27 cellular contexts compared by ENCODE assay signal in genomic region chr7:149791411-149792219, GRCh38. TPM values are rescaled to one million over a fixed set of nuclear protein-coding genes. Genes with fewer than 3 reads are reported as not detected.
"Had no signal": no experiment of that assay in that cellular context is flagged by ENCODE, and none has a peak within 500 bp of the region (broad histone marks: within the 10 kb centered on the region; RNA-seq: fewer than 3 reads in every experiment).

No MANE protein-coding gene starts in this region.

- H3K27ac ChIP-seq: heart right ventricle, hepatocyte, left ventricle myocardium inferior, neutrophil, parathyroid adenoma, right atrium auricular region, tibial nerve, upper lobe of left lung, vagina had no signal

- H3K9ac ChIP-seq: parathyroid adenoma had no signal

- H2AFZ ChIP-seq: hepatocyte, parathyroid adenoma had no signal

- H3K36me3 ChIP-seq: heart right ventricle, left ventricle myocardium inferior, neutrophil, right atrium auricular region, tibial nerve, upper lobe of left lung, vagina had no signal

- H3K27ac Mint-ChIP-seq: naive thymus-derived CD4-positive, alpha-beta T cell; natural killer cell treated with Interleukin-12 subunit alpha and Interleukin-12 subunit beta and Interleukin-15 and Interleukin-18, amount 100 ng/mL, for 72 hours; stimulated activated naive B cell treated with anti-CD40 and anti-IgM and Interleukin-4, amounts not matched to agents 10 μg/mL and 1 μg/mL and 100 μg/mL, for 72 hours; stimulated activated naive CD8-positive, alpha-beta T cell treated with anti-CD3 and anti-CD28 coated beads, Interleukin-15, Interleukin-2, amounts not matched to agents 100 ng/mL and 50 ng/mL, for 24 hours had no signal

- H3K27me3 ChIP-seq: vagina had no signal

- H3K4me1 ChIP-seq: vagina had no signal

- H3K4me2 ChIP-seq: hepatocyte, smooth muscle cell had no signal

- H3K4me3 Mint-ChIP-seq: naive thymus-derived CD4-positive, alpha-beta T cell; natural killer cell treated with Interleukin-12 subunit alpha and Interleukin-12 subunit beta and Interleukin-15 and Interleukin-18, amount 100 ng/mL, for 72 hours; neural crest cell; stimulated activated naive B cell treated with anti-CD40 and anti-IgM and Interleukin-4, amounts not matched to agents 10 μg/mL and 1 μg/mL and 100 μg/mL, for 72 hours; stimulated activated naive CD8-positive, alpha-beta T cell treated with anti-CD3 and anti-CD28 coated beads, Interleukin-15, Interleukin-2, amounts not matched to agents 100 ng/mL and 50 ng/mL, for 24 hours had no signal

- ATAC-seq: heart right ventricle; mucosa of descending colon; naive thymus-derived CD4-positive, alpha-beta T cell; natural killer cell treated with Interleukin-12 subunit alpha and Interleukin-12 subunit beta and Interleukin-15 and Interleukin-18, amount 100 ng/mL, for 72 hours; stimulated activated naive B cell treated with anti-CD40 and anti-IgM and Interleukin-4, amounts not matched to agents 10 μg/mL and 1 μg/mL and 100 μg/mL, for 72 hours had no signal

- H3K79me2 ChIP-seq: hepatocyte, parathyroid adenoma had no signal

- H3K9me3 Mint-ChIP-seq: naive thymus-derived CD4-positive, alpha-beta T cell; natural killer cell treated with Interleukin-12 subunit alpha and Interleukin-12 subunit beta and Interleukin-15 and Interleukin-18, amount 100 ng/mL, for 72 hours; neural crest cell; stimulated activated naive B cell treated with anti-CD40 and anti-IgM and Interleukin-4, amounts not matched to agents 10 μg/mL and 1 μg/mL and 100 μg/mL, for 72 hours; stimulated activated naive CD8-positive, alpha-beta T cell treated with anti-CD3 and anti-CD28 coated beads, Interleukin-15, Interleukin-2, amounts not matched to agents 100 ng/mL and 50 ng/mL, for 24 hours had no signal

- H3K9me3 ChIP-seq: heart right ventricle, left ventricle myocardium inferior, mucosa of descending colon, neutrophil, right atrium auricular region, tibial nerve, upper lobe of left lung, vagina had no signal

- H3K4me3 ChIP-seq: heart right ventricle, hepatocyte, left ventricle myocardium inferior, lung, mucosa of descending colon, right atrium auricular region, smooth muscle cell, tibial nerve, upper lobe of left lung, vagina had no signal

- DNase-seq: glutamatergic neuron; heart right ventricle; islet precursor cell; left ventricle myocardium inferior; midbrain; mucosa of descending colon; naive thymus-derived CD4-positive, alpha-beta T cell; occipital lobe; stimulated activated CD4-positive, alpha-beta T cell treated with anti-CD3 and anti-CD28 coated beads, Interleukin-1b, Interleukin-23, amount 100 ng/mL, for 48 hours; stimulated activated CD4-positive, alpha-beta T cell treated with anti-CD3 and anti-CD28 coated beads, Interleukin-2, amount 100 ng/mL, for 48 hours; stimulated activated CD4-positive, alpha-beta T cell treated with anti-CD3 and anti-CD28 coated beads, Interleukin-4, amount 100 ng/mL, for 4 hours; stimulated activated CD8-positive, alpha-beta memory T cell treated with anti-CD3 and anti-CD28 coated beads, Interleukin-4, amount 100 ng/mL, for 48 hours; stimulated activated naive B cell treated with anti-CD40 and anti-IgM and Interleukin-4, amounts not matched to agents 10 μg/mL and 1 μg/mL and 100 μg/mL, for 72 hours; substantia nigra had no signal

RNA-seq across cellular contexts. Expression of gene ZNF467, which starts 18.2 kb away (rescaled TPM):
- total RNA-seq: kidney epithelial cell had no signal
